ENCODE assay signal across 1 cellular context in genomic region chr3:113805249-113805648, GRCh38.
TF ChIP-seq lines count a peak whose summit lies in the region.

No MANE protein-coding gene starts in this region.

TF ChIP-seq in HepG2, 621 proteins besides CTCF, POLR2A, EP300 and RAD21:
- TF ChIP-seq, protein P1, sequence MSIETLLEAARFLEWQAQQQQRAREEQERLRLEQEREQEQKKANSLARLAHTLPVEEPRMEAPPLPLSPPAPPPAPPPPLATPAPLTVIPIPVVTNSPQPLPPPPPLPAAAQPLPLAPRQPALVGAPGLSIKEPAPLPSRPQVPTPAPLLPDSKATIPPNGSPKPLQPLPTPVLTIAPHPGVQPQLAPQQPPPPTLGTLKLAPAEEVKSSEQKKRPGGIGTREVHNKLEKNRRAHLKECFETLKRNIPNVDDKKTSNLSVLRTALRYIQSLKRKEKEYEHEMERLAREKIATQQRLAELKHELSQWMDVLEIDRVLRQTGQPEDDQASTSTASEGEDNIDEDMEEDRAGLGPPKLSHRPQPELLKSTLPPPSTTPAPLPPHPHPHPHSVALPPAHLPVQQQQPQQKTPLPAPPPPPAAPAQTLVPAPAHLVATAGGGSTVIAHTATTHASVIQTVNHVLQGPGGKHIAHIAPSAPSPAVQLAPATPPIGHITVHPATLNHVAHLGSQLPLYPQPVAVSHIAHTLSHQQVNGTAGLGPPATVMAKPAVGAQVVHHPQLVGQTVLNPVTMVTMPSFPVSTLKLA (IDR thresholded peaks at IDR 0.05), result peak; percentile 93
- TF ChIP-seq MIER2 (CRISPR knock-in tag; IDR thresholded peaks at IDR 0.05), result no peak
